In the genomic region with DNA sequence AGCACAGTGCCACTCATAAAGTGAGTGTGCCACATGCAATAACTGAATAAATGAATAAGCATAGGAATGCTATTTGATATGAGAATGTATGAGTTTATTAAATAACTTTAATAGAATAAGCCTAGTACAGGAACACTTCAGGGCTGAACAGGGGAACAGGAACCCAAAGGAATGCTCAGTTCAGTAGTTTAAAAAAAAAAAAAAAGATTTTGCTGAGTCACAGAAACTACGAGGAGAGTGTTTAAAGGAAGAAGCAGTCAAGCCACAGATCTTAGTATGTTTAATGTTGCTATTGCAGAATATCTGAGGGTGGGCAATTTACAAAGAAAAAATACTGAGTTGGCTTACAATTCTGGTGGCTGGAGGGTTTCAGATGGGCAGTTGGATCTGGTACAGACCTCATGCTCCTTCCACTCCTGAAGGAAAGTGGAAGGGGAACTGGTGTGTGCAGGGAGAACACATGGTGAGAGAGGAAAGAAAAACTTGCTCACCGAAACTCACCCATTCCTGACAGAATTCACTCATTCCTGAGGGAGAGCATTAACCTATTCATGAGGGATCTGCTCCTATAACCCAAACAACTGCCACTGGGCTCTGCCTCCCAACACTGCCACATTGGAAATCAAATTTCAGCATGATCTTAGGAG, we compare ENCODE assay signal across 1 cellular context.
TF ChIP-seq lines count a peak whose summit lies in the region.

No MANE protein-coding gene starts in this region.

TF ChIP-seq in HCT116, 20 proteins besides CTCF, POLR2A, EP300 and RAD21 (continued from another document):
- TF ChIP-seq, protein P1, sequence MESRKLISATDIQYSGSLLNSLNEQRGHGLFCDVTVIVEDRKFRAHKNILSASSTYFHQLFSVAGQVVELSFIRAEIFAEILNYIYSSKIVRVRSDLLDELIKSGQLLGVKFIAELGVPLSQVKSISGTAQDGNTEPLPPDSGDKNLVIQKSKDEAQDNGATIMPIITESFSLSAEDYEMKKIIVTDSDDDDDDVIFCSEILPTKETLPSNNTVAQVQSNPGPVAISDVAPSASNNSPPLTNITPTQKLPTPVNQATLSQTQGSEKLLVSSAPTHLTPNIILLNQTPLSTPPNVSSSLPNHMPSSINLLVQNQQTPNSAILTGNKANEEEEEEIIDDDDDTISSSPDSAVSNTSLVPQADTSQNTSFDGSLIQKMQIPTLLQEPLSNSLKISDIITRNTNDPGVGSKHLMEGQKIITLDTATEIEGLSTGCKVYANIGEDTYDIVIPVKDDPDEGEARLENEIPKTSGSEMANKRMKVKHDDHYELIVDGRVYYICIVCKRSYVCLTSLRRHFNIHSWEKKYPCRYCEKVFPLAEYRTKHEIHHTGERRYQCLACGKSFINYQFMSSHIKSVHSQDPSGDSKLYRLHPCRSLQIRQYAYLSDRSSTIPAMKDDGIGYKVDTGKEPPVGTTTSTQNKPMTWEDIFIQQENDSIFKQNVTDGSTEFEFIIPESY (IDR thresholded peaks at IDR 0.05; ENCODE audit: extremely low read depth, insufficient replicate concordance, low read length) = no peak
- TF ChIP-seq CBX3 (IDR thresholded peaks at IDR 0.05; ENCODE audit: low read depth) (no peak), EZH2 (IDR thresholded peaks at IDR 0.05) (no peak), YY1 (IDR thresholded peaks at IDR 0.05; ENCODE audit: extremely low read depth, insufficient replicate concordance, low read depth, low read length) (no peak)
